17 cellular contexts compared by ENCODE assay signal in genomic region chr10:1520909-1521565, GRCh38.
DNase-seq lines count a peak whose midpoint lies in the region; ATAC-seq and TF ChIP-seq lines count a peak whose summit lies in the region.
"Had no signal": no experiment of that assay in that cellular context is flagged by ENCODE, and none has a peak within 500 bp of the region (broad histone marks: within the 10 kb centered on the region; RNA-seq: fewer than 3 reads in every experiment).

No MANE protein-coding gene starts in this region.

- no peak overlapping the region for H3K4me3 ChIP-seq in right atrium auricular region
- H3K4me3 ChIP-seq in endodermal cell (ENCODE audit: low read length) = no peak overlapping the region
- H3K4me3 ChIP-seq in osteoblast (ENCODE audit: insufficient read depth, low read length) = no peak overlapping the region
- H3K4me3 ChIP-seq: BLaER1, GM23248 had no signal

- no peak overlapping the region for H3K4me2 ChIP-seq in osteoblast (ENCODE audit: insufficient read depth, low read length)
- H3K4me2 ChIP-seq: BLaER1 had no signal

- H3K36me3 ChIP-seq in right atrium auricular region (no peaks in the 10 kb centered on the region), endodermal cell (ENCODE audit: control insufficient read depth, insufficient read depth, low read length) (no peaks in the 10 kb centered on the region), osteoblast (ENCODE audit: insufficient read depth, low read length) (no peaks in the 10 kb centered on the region)
- H3K36me3 ChIP-seq: BLaER1 had no signal

- no peak for ATAC-seq in left cardiac atrium
- ATAC-seq: HepG2 had no signal

- H3K9ac ChIP-seq in endodermal cell (ENCODE audit: extremely low read depth, low read length, poor library complexity, severe bottlenecking) = no peak overlapping the region
- H3K9ac ChIP-seq: BLaER1, GM23248 had no signal

- H3K4me3 Mint-ChIP-seq in endodermal cell = no peak overlapping the region
- no peak overlapping the region for H3K4me3 Mint-ChIP-seq in progenitor cell of endocrine pancreas (ENCODE audit: low read depth)
- H3K4me3 Mint-ChIP-seq: CD14-positive monocyte; CD4-positive, alpha-beta memory T cell had no signal

- intact Hi-C loops in left cardiac atrium (cut with DNase I) = no loop called here

- H3K27me3 Mint-ChIP-seq in endodermal cell (ENCODE audit: insufficient read depth) (peaks cover 3% of the 10 kb centered on the region), progenitor cell of endocrine pancreas (no peaks in the 10 kb centered on the region)

- no peak overlapping the region for H2AFZ ChIP-seq in osteoblast (ENCODE audit: low read length)
- H2AFZ ChIP-seq: GM23248 had no signal

- H4K20me1 ChIP-seq in osteoblast (ENCODE audit: insufficient read depth, low read length) = no peaks in the 10 kb centered on the region
- H4K20me1 ChIP-seq: BLaER1 had no signal

- H3K27ac ChIP-seq in right atrium auricular region (no peak overlapping the region), endodermal cell (ENCODE audit: low read depth, low read length) (no peak overlapping the region), osteoblast (ENCODE audit: low read depth, low read length) (no peak overlapping the region)
- H3K27ac ChIP-seq: BLaER1, GM23248 had no signal

- peak; percentile 28 for DNase-seq in right atrium auricular region (ENCODE audit: low spot score)
- no peak for DNase-seq in left cardiac atrium
- peak; percentile 51 for DNase-seq in endodermal cell
- peak; percentile 26 for DNase-seq in osteoblast (ENCODE audit: insufficient read length, low spot score, missing footprints)
- no peak for DNase-seq in stimulated activated CD8-positive, alpha-beta memory T cell treated with anti-CD3 and anti-CD28 coated beads, Interleukin-4, amount 100 ng/mL, for 48 hours
- DNase-seq in activated gamma-delta T cell treated with Interleukin-2 at 50 U/mL for 16 hours = no peak
- DNase-seq in progenitor cell of endocrine pancreas (ENCODE audit: low spot score, unreplicated experiment) = no peak
- DNase-seq: 8988T; CD4-positive, alpha-beta memory T cell; DMS153; DMS79; GDM1; GM23248; H7 had no signal

- H3K27me3 ChIP-seq in right atrium auricular region (no peaks in the 10 kb centered on the region), endodermal cell (ENCODE audit: control insufficient read depth, insufficient read depth, low read length, poor library complexity, severe bottlenecking) (no peaks in the 10 kb centered on the region), osteoblast (ENCODE audit: insufficient read depth, low read length) (no peaks in the 10 kb centered on the region)
- H3K27me3 ChIP-seq: BLaER1 had no signal

- H3K9me3 Mint-ChIP-seq in endodermal cell (no peaks in the 10 kb centered on the region), progenitor cell of endocrine pancreas (ENCODE audit: low read depth) (no peaks in the 10 kb centered on the region)
- H3K9me3 Mint-ChIP-seq: CD4-positive, alpha-beta memory T cell had no signal

- peak overlapping the region; percentile 66 for H3K27ac Mint-ChIP-seq in endodermal cell
- H3K27ac Mint-ChIP-seq in progenitor cell of endocrine pancreas = no peak overlapping the region
- H3K27ac Mint-ChIP-seq: CD14-positive monocyte; CD4-positive, alpha-beta memory T cell had no signal

- H3K9me3 ChIP-seq in right atrium auricular region (no peaks in the 10 kb centered on the region), endodermal cell (ENCODE audit: control insufficient read depth, low read length) (no peaks in the 10 kb centered on the region), osteoblast (ENCODE audit: low read depth, low read length) (peaks cover 3% of the 10 kb centered on the region)
- H3K9me3 ChIP-seq: BLaER1 had no signal

- no peaks in the 10 kb centered on the region for H3K36me3 Mint-ChIP-seq in endodermal cell (ENCODE audit: low read depth)
- H3K36me3 Mint-ChIP-seq in progenitor cell of endocrine pancreas (ENCODE audit: insufficient read depth) = no peaks in the 10 kb centered on the region
- H3K36me3 Mint-ChIP-seq: CD14-positive monocyte; CD4-positive, alpha-beta memory T cell had no signal

- TF ChIP-seq CTCF in right atrium auricular region (IDR thresholded peaks at IDR 0.05) (no peak), endodermal cell (conservative IDR thresholded peaks at IDR 0.05) (no peak), osteoblast (IDR thresholded peaks at IDR 0.05; ENCODE audit: extremely low read depth, low read depth, low read length) (no peak), progenitor cell of endocrine pancreas (IDR thresholded peaks at IDR 0.05; ENCODE audit: unreplicated experiment) (no peak)

- H3K4me1 ChIP-seq in right atrium auricular region = no peaks in the 10 kb centered on the region
- H3K4me1 ChIP-seq in endodermal cell (ENCODE audit: control insufficient read depth, insufficient read depth, low read length) = peaks cover 2% of the 10 kb centered on the region
- H3K4me1 ChIP-seq in osteoblast (ENCODE audit: insufficient read depth, low read length) = no peaks in the 10 kb centered on the region

- no peaks in the 10 kb centered on the region for H3K79me2 ChIP-seq in osteoblast (ENCODE audit: insufficient read depth, low read length)

- peaks cover 25% of the 10 kb centered on the region for H3K4me1 Mint-ChIP-seq in endodermal cell
- peaks cover 17% of the 10 kb centered on the region for H3K4me1 Mint-ChIP-seq in progenitor cell of endocrine pancreas (ENCODE audit: low read depth)
- H3K4me1 Mint-ChIP-seq: CD14-positive monocyte had no signal

- WGBS in endodermal cell (ENCODE audit: insufficient coverage in 1 of 2, insufficient read length in 1 of 2), 2 experiments = 81 to 84% methylated on average over 8 to 14 of the region's 14 CpGs

Comparison
In these comparisons a context has a peak if more than half of its experiments do, and no peak if none do; other contexts are left out.
1. DNase-seq: peak in right atrium auricular region (single experiment), endodermal cell (single experiment) and osteoblast (single experiment); none in left cardiac atrium (single experiment), stimulated activated CD8-positive, alpha-beta memory T cell treated with anti-CD3 and anti-CD28 coated beads, Interleukin-4, amount 100 ng/mL, for 48 hours (single experiment), activated gamma-delta T cell treated with Interleukin-2 at 50 U/mL for 16 hours (single experiment) and progenitor cell of endocrine pancreas (single experiment).